Comparison of ENCODE assay signal across 20 cellular contexts in genomic region chr4:34733185-34733916, GRCh38.
DNase-seq lines count a peak whose midpoint lies in the region; ATAC-seq and TF ChIP-seq lines count a peak whose summit lies in the region.
"Had no signal": no experiment of that assay in that cellular context is flagged by ENCODE, and none has a peak within 500 bp of the region (broad histone marks: within the 10 kb centered on the region; RNA-seq: fewer than 3 reads in every experiment).

No MANE protein-coding gene starts in this region.

- TF ChIP-seq CTCF in GM23338 (conservative IDR thresholded peaks at IDR 0.05; ENCODE audit: low read depth in 2 of 2) (no peak), endodermal cell (conservative IDR thresholded peaks at IDR 0.05) (no peak), psoas muscle (IDR thresholded peaks at IDR 0.05) (no peak), GM10248 (IDR thresholded peaks at IDR 0.05; ENCODE audit: control extremely low read depth, extremely low read depth, low read depth, missing control alignments) (no peak)

- H3K4me1 ChIP-seq in GM23338 (ENCODE audit: insufficient read depth) (no peaks in the 10 kb centered on the region), endodermal cell (ENCODE audit: control insufficient read depth, insufficient read depth, low read length) (no peaks in the 10 kb centered on the region), psoas muscle (peaks cover 4% of the 10 kb centered on the region)

- H3F3A ChIP-seq in GM23338 (replicated peaks; ENCODE audit: low read depth): no peaks in the 10 kb centered on the region

- H3K27me3 ChIP-seq in GM23338 (ENCODE audit: insufficient read depth) (no peaks in the 10 kb centered on the region), endodermal cell (ENCODE audit: control insufficient read depth, insufficient read depth, low read length, poor library complexity, severe bottlenecking) (no peaks in the 10 kb centered on the region), psoas muscle (ENCODE audit: insufficient read depth in 3 of 3, low read length in 2 of 3) (no peaks in the 10 kb centered on the region)
- H3K27me3 ChIP-seq: stomach had no signal

- H3K36me3 Mint-ChIP-seq in GM23338 (ENCODE audit: low read depth) (no peaks in the 10 kb centered on the region), endodermal cell (ENCODE audit: low read depth) (no peaks in the 10 kb centered on the region)
- no peaks in the 10 kb centered on the region for H3K36me3 Mint-ChIP-seq in activated CD8-positive, alpha-beta memory T cell treated with anti-CD3 and anti-CD28 coated beads, Interleukin-2, amount 10 ng/mL, durations not matched to agents 7 days and 5 days
- H3K36me3 Mint-ChIP-seq: CD8-positive, alpha-beta memory T cell; mesothelial cell of epicardium had no signal

- CTCF ChIA-PET in GM10248 (lab: Yijun Ruan, JAX): interaction anchor here (0.6 to 1.3 kb wide), 2 partner anchors 12 to 13 kb away, joined by 3 to 4 read pairs; no protein-coding TSS in a partner anchor
- CTCF ChIA-PET in activated CD8-positive, alpha-beta memory T cell treated with anti-CD3 and anti-CD28 coated beads, Interleukin-2, amount 10 ng/mL, durations not matched to agents 7 days and 5 days (lab: Charles Lee): no interaction called here

- no peaks in the 10 kb centered on the region for H3K27me3 Mint-ChIP-seq in GM23338 (ENCODE audit: insufficient read depth, low read depth, poor library complexity)
- H3K27me3 Mint-ChIP-seq in endodermal cell (ENCODE audit: insufficient read depth): no peaks in the 10 kb centered on the region
- H3K27me3 Mint-ChIP-seq in activated CD8-positive, alpha-beta memory T cell treated with anti-CD3 and anti-CD28 coated beads, Interleukin-2, amount 10 ng/mL, durations not matched to agents 7 days and 5 days: no peaks in the 10 kb centered on the region
- H3K27me3 Mint-ChIP-seq: activated CD4-positive, alpha-beta T cell treated with anti-CD3 and anti-CD28 coated beads, Interleukin-2, amount 10 ng/mL, durations not matched to agents 7 days and 5 days; CD8-positive, alpha-beta memory T cell had no signal

- H3K79me2 ChIP-seq in GM23338 (replicated peaks; ENCODE audit: insufficient read depth): no peaks in the 10 kb centered on the region

- H3K9me3 Mint-ChIP-seq in GM23338 (no peaks in the 10 kb centered on the region), endodermal cell (no peaks in the 10 kb centered on the region)
- H3K9me3 Mint-ChIP-seq in activated CD8-positive, alpha-beta memory T cell treated with anti-CD3 and anti-CD28 coated beads, Interleukin-2, amount 10 ng/mL, durations not matched to agents 7 days and 5 days (ENCODE audit: low read depth): peaks cover 6% of the 10 kb centered on the region
- H3K9me3 Mint-ChIP-seq: activated CD4-positive, alpha-beta T cell treated with anti-CD3 and anti-CD28 coated beads, Interleukin-2, amount 10 ng/mL, durations not matched to agents 7 days and 5 days had no signal

- POLR2A ChIA-PET in GM10248 (lab: Yijun Ruan, JAX): no interaction called here

- peak overlapping the region; percentile 15; the same call in 1 of the 2 replicates for H2AFZ ChIP-seq in GM23338

- H3K4me1 Mint-ChIP-seq in GM23338 (peaks cover 5% of the 10 kb centered on the region), endodermal cell (peaks cover 10% of the 10 kb centered on the region)
- H3K4me1 Mint-ChIP-seq in activated CD8-positive, alpha-beta memory T cell treated with anti-CD3 and anti-CD28 coated beads, Interleukin-2, amount 10 ng/mL, durations not matched to agents 7 days and 5 days: no peaks in the 10 kb centered on the region
- H3K4me1 Mint-ChIP-seq: activated CD4-positive, alpha-beta T cell treated with anti-CD3 and anti-CD28 coated beads, Interleukin-2, amount 10 ng/mL, durations not matched to agents 7 days and 5 days; CD8-positive, alpha-beta memory T cell had no signal

- no peaks in the 10 kb centered on the region for H3K9me2 ChIP-seq in GM23338 (ENCODE audit: insufficient read depth)

- no peak overlapping the region for H3K4me2 ChIP-seq in GM23338

- DNase-seq in GM23338 (ENCODE audit: low spot score) (peak; percentile 2), NCI-H446 treated with DMSO at 0.1 percent for 48 hours (lab: John Stamatoyannopoulos, UW) (peak; percentile 83), endodermal cell (no peak), psoas muscle (peak; percentile 17 to 61), GM10248 (ENCODE audit: extremely low spot score) (no peak)
- DNase-seq in activated CD8-positive, alpha-beta memory T cell treated with anti-CD3 and anti-CD28 coated beads, Interleukin-2, amount 10 ng/mL, durations not matched to agents 7 days and 5 days: no peak
- DNase-seq: activated CD4-positive, alpha-beta T cell treated with anti-CD3 and anti-CD28 coated beads, Interleukin-2, amount 10 ng/mL, durations not matched to agents 7 days and 5 days; activated naive CD4-positive, alpha-beta T cell treated with anti-CD3 and anti-CD28 coated beads for 36 hours; CD8-positive, alpha-beta memory T cell; foreskin fibroblast; NCI-H1105 treated with DMSO at 0.1 percent for 48 hours; NCI-H2171 treated with DMSO at 0.1 percent for 48 hours; RPMI8226; stomach had no signal

- H3K9ac ChIP-seq in endodermal cell (ENCODE audit: extremely low read depth, low read length, poor library complexity, severe bottlenecking): no peak overlapping the region

- intact Hi-C loops in psoas muscle (cut with DNase I): no loop called here

- peak overlapping the region; percentile 21; the same call in 1 of the 2 replicates for H3K27ac Mint-ChIP-seq in GM23338
- H3K27ac Mint-ChIP-seq in endodermal cell: peak overlapping the region; percentile 7
- no peak overlapping the region for H3K27ac Mint-ChIP-seq in activated CD8-positive, alpha-beta memory T cell treated with anti-CD3 and anti-CD28 coated beads, Interleukin-2, amount 10 ng/mL, durations not matched to agents 7 days and 5 days
- H3K27ac Mint-ChIP-seq: activated CD4-positive, alpha-beta T cell treated with anti-CD3 and anti-CD28 coated beads, Interleukin-2, amount 10 ng/mL, durations not matched to agents 7 days and 5 days; activated naive CD4-positive, alpha-beta T cell treated with anti-CD3 and anti-CD28 coated beads for 36 hours; CD8-positive, alpha-beta memory T cell; mesothelial cell of epicardium had no signal

- no peak overlapping the region for H3K4me3 Mint-ChIP-seq in GM23338
- H3K4me3 Mint-ChIP-seq in endodermal cell: no peak overlapping the region
- no peak overlapping the region for H3K4me3 Mint-ChIP-seq in activated CD8-positive, alpha-beta memory T cell treated with anti-CD3 and anti-CD28 coated beads, Interleukin-2, amount 10 ng/mL, durations not matched to agents 7 days and 5 days
- H3K4me3 Mint-ChIP-seq: activated CD4-positive, alpha-beta T cell treated with anti-CD3 and anti-CD28 coated beads, Interleukin-2, amount 10 ng/mL, durations not matched to agents 7 days and 5 days; activated naive CD4-positive, alpha-beta T cell treated with anti-CD3 and anti-CD28 coated beads for 36 hours; CD8-positive, alpha-beta memory T cell; mesothelial cell of epicardium; neural crest cell had no signal

- H3K27ac ChIP-seq in GM23338 (ENCODE audit: low read depth) (no peak overlapping the region), endodermal cell (ENCODE audit: low read depth, low read length) (no peak overlapping the region), psoas muscle (peak overlapping the region; percentile 76)
- H3K27ac ChIP-seq: coronary artery had no signal

- H3K36me3 ChIP-seq in GM23338 (ENCODE audit: insufficient read depth) (no peaks in the 10 kb centered on the region), endodermal cell (ENCODE audit: control insufficient read depth, insufficient read depth, low read length) (no peaks in the 10 kb centered on the region), psoas muscle (ENCODE audit: insufficient read depth in 1 of 2, low read depth in 1 of 2) (no peaks in the 10 kb centered on the region)
- H3K36me3 ChIP-seq: stomach had no signal

- ATAC-seq in GM23338 (no peak), psoas muscle (peak; percentile 84 to 93 (median 92)), GM21381 (IDR thresholded peaks at IDR 0.05; ENCODE audit: unreplicated experiment) (no peak), GM21717 (IDR thresholded peaks at IDR 0.05; ENCODE audit: unreplicated experiment) (no peak)
- ATAC-seq in activated CD8-positive, alpha-beta memory T cell treated with anti-CD3 and anti-CD28 coated beads, Interleukin-2, amount 10 ng/mL, durations not matched to agents 7 days and 5 days: no peak
- ATAC-seq: HCT116 had no signal

- H3K4me3 ChIP-seq in GM23338 (no peak overlapping the region), endodermal cell (ENCODE audit: low read length) (peak overlapping the region; percentile 13), psoas muscle (no peak overlapping the region)
- H3K4me3 ChIP-seq: coronary artery, stomach had no signal

- 68 to 83% methylated on average over 4 to 10 of the region's 10 CpGs for whole genome bisulfite sequencing in endodermal cell (ENCODE audit: insufficient coverage in 1 of 2, insufficient read length in 1 of 2), 2 experiments
- WGBS in psoas muscle, 3 donors: 25 to 52% (median 42%) methylated on average over 10 of the region's 10 CpGs

- no peaks in the 10 kb centered on the region for H3K9me3 ChIP-seq in endodermal cell (ENCODE audit: control insufficient read depth, low read length)
- H3K9me3 ChIP-seq in psoas muscle: no peaks in the 10 kb centered on the region
- H3K9me3 ChIP-seq: stomach had no signal

- H4K20me1 ChIP-seq in GM23338 (replicated peaks; ENCODE audit: insufficient read depth): no peaks in the 10 kb centered on the region

TF ChIP-seq in GM23338, 12 proteins besides CTCF, POLR2A, EP300 and RAD21:
- TF ChIP-seq STAT1 (IDR thresholded peaks at IDR 0.05; ENCODE audit: unreplicated experiment) (no peak), EZH2 (IDR thresholded peaks at IDR 0.05; ENCODE audit: low read depth, unreplicated experiment) (no peak)

Comparison
In these comparisons a context has a peak if more than half of its experiments do, and no peak if none do; other contexts are left out.
1. ATAC-seq: peak in psoas muscle (4 of 4); none in GM23338 (single experiment), GM21381 (single experiment), GM21717 (single experiment) and activated CD8-positive, alpha-beta memory T cell treated with anti-CD3 and anti-CD28 coated beads, Interleukin-2, amount 10 ng/mL, durations not matched to agents 7 days and 5 days (single experiment).
2. DNase-seq: peak in GM23338 (single experiment), NCI-H446 treated with DMSO at 0.1 percent for 48 hours (single experiment) and psoas muscle (2 of 2); none in endodermal cell (single experiment), GM10248 (single experiment) and activated CD8-positive, alpha-beta memory T cell treated with anti-CD3 and anti-CD28 coated beads, Interleukin-2, amount 10 ng/mL, durations not matched to agents 7 days and 5 days (single experiment).